ENCODE assay signal across 8 cellular contexts in genomic region chr22:40951795-40952602, GRCh38. TPM values are rescaled to one million over a fixed set of nuclear protein-coding genes. Genes with fewer than 3 reads are reported as not detected.
DNase-seq lines count a peak whose midpoint lies in the region; ATAC-seq, FAIRE-seq and TF ChIP-seq lines count a peak whose summit lies in the region.

No MANE protein-coding gene starts in this region.

- peak overlapping the region; percentile 51 to 94 (median 78) for H3K27ac ChIP-seq in pancreas

- H3K4me3 Mint-ChIP-seq in activated CD4-positive, alpha-beta T cell treated with anti-CD3 and anti-CD28 coated beads, Interleukin-2, amount 10 ng/mL, durations not matched to agents 24 days and 14 days, result peak overlapping the region; percentile 98

- H3K4me3 ChIP-seq in epithelial cell of esophagus (ENCODE audit: low read length), result peak overlapping the region; percentile 89
- H3K4me3 ChIP-seq in pancreas, result peak overlapping the region; percentile 60 to 89 (median 82)

- H3K4me1 ChIP-seq in pancreas, result peaks cover 3 to 14% (median 11%) of the 10 kb centered on the region in 3 donors

- H3K27me3 Mint-ChIP-seq in activated CD4-positive, alpha-beta T cell treated with anti-CD3 and anti-CD28 coated beads, Interleukin-2, amount 10 ng/mL, durations not matched to agents 24 days and 14 days, result no peaks in the 10 kb centered on the region

- no peaks in the 10 kb centered on the region for H3K27me3 ChIP-seq in pancreas

- H3K27ac Mint-ChIP-seq in activated CD4-positive, alpha-beta T cell treated with anti-CD3 and anti-CD28 coated beads, Interleukin-2, amount 10 ng/mL, durations not matched to agents 24 days and 14 days, result peak overlapping the region; percentile 100

- H3K9me3 ChIP-seq in pancreas, result no peaks in the 10 kb centered on the region

- H3K9me3 Mint-ChIP-seq in activated CD4-positive, alpha-beta T cell treated with anti-CD3 and anti-CD28 coated beads, Interleukin-2, amount 10 ng/mL, durations not matched to agents 24 days and 14 days, result no peaks in the 10 kb centered on the region

- peaks cover 33% of the 10 kb centered on the region for H3K36me3 Mint-ChIP-seq in activated CD4-positive, alpha-beta T cell treated with anti-CD3 and anti-CD28 coated beads, Interleukin-2, amount 10 ng/mL, durations not matched to agents 24 days and 14 days (ENCODE audit: low read depth)

- 5% methylated on average over 21 of the region's 21 CpGs for WGBS in pancreas, 2 donors

- peaks cover 0 to 4% (median 0%) of the 10 kb centered on the region in 3 donors for H3K36me3 ChIP-seq in pancreas

- FAIRE-seq in pancreas (lab: Jason Lieb, UNC), result no peak

- intact Hi-C loops in activated CD4-positive, alpha-beta T cell treated with anti-CD3 and anti-CD28 coated beads, Interleukin-2, amount 10 ng/mL, durations not matched to agents 24 days and 14 days (cut with micrococcal nuclease), result loop anchor here (1.0 to 2.0 kb wide), 7 partner anchors 29 to 334 kb away; partner anchors contain the start of genes L3MBTL2, RANGAP1, SLC25A17 and ST13
- intact Hi-C loops in pancreas (cut with DNase I), result loop anchor here in 2 of 3 donors (5.0 to 10.0 kb wide), 2 partner anchors 140 to 143 kb away; partner anchors contain the start of gene EP300 (in 2 of the 2)

- peaks cover 29% of the 10 kb centered on the region for H3K4me1 Mint-ChIP-seq in activated CD4-positive, alpha-beta T cell treated with anti-CD3 and anti-CD28 coated beads, Interleukin-2, amount 10 ng/mL, durations not matched to agents 24 days and 14 days

- TF ChIP-seq CTCF in epithelial cell of esophagus (IDR thresholded peaks at IDR 0.05; ENCODE audit: insufficient read depth, low read depth, low read length, missing control alignments), result no peak
- no peak for TF ChIP-seq CTCF in pancreas (IDR thresholded peaks at IDR 0.05)

- no peak for DNase-seq in activated CD4-positive, alpha-beta T cell treated with anti-CD3 and anti-CD28 coated beads, Interleukin-2, amount 10 ng/mL, durations not matched to agents 24 days and 14 days
- no peak for DNase-seq in activated CD4-positive, alpha-beta T cell treated with anti-CD3 and anti-CD28 coated beads for 4 hours
- DNase-seq in epithelial cell of esophagus (ENCODE audit: low read depth) (peak; percentile 9), pancreas (no peak), H4 (ENCODE audit: low spot score) (no peak), NCI-H146 treated with DMSO at 0.1 percent for 48 hours (lab: John Stamatoyannopoulos, UW; ENCODE audit: unreplicated experiment) (no peak)
- DNase-seq in effector CD4-positive, alpha-beta T cell, result no peak

- peak in 1 of 4 donors; percentile 0 for ATAC-seq in pancreas

TF ChIP-seq in PFSK-1, 5 proteins besides CTCF, POLR2A, EP300 and RAD21:
- TF ChIP-seq POLR2AphosphoS5 (IDR thresholded peaks at IDR 0.05; ENCODE audit: low read depth, low read length) (peak; percentile 76; the same call in 1 of the 2 replicates), REST (IDR thresholded peaks at IDR 0.05; ENCODE audit: insufficient read depth in 1 of 2, low read depth in 2 of 2, low read length in 2 of 2) (no peak), SIN3A (IDR thresholded peaks at IDR 0.05; ENCODE audit: borderline replicate concordance, insufficient read depth, low read length) (no peak), FOXP2 (optimal IDR thresholded peaks at IDR 0.05; ENCODE audit: borderline replicate concordance, extremely low read depth, extremely low read length, insufficient read depth) (peak; percentile 37), TAF1 (IDR thresholded peaks at IDR 0.05; ENCODE audit: borderline replicate concordance, insufficient read depth, low read length) (no peak)

RNA-seq across cellular contexts. Expression of gene RBX1, which starts 0.8 kb away (rescaled TPM):
- 98.5 and 106 TPM in 2 replicates for total RNA-seq in activated CD4-positive, alpha-beta T cell treated with anti-CD3 and anti-CD28 coated beads, Interleukin-2, amount 10 ng/mL, durations not matched to agents 24 days and 14 days
- polyA plus RNA-seq in PFSK-1 (2012; ENCODE audit: insufficient read length, low read depth), result 32.8 TPM
- 10 to 100 TPM in 4 of 6 donors, 1 to 10 TPM in 2; 9.9 to 18.3 (median 14.0) TPM for total RNA-seq in pancreas
- 10 to 100 TPM; 29.6 to 38.7 TPM for polyA plus RNA-seq in pancreas
- 76.0 and 76.7 TPM in 2 replicates for total RNA-seq in H4 (2014; rRNA removed; shearing (Covaris generic))
